In the genomic region with DNA sequence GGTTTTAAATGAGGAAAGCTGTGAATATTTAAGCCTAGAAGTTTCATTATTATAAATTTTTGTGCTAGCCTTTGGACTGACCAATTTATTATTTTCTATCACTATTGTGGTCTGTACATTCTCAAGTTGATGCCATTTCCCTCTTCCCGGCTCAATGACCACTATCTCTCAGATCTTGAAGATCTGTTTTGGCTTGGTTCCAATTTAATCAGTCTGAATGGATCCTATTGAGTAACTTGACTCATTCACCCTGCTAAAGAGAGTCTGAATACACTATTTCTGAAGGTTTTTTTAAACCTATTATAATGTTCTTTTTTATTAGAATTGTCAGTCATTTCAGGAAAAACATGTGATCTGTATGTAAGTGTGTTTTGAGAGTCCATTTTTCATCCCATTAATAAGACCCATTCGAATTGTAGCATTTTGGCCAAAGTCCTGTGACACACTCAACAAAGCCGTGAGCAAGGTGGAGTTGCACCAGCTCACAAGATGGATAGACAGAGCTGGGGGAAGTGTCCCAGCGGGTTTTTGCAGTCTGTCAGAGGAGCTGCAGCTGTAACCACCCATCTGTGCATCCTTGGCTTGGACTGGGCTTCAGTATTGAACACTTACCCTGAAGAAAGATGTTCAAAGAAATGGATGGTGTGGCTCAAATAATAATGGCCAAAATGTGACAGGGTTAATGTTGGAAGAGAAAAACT, we compare ENCODE assay signal across 1 cellular context.
TF ChIP-seq lines count a peak whose summit lies in the region.

No MANE protein-coding gene starts in this region.

TF ChIP-seq in SK-N-SH, 30 proteins besides CTCF, POLR2A, EP300 and RAD21 (continued from another document):
- TF ChIP-seq, protein P1, sequence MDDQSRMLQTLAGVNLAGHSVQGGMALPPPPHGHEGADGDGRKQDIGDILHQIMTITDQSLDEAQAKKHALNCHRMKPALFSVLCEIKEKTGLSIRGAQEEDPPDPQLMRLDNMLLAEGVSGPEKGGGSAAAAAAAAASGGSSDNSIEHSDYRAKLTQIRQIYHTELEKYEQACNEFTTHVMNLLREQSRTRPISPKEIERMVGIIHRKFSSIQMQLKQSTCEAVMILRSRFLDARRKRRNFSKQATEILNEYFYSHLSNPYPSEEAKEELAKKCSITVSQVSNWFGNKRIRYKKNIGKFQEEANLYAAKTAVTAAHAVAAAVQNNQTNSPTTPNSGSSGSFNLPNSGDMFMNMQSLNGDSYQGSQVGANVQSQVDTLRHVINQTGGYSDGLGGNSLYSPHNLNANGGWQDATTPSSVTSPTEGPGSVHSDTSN (IDR thresholded peaks at IDR 0.05) = peak; percentile 77
- TF ChIP-seq JUND (IDR thresholded peaks at IDR 0.05) = 0 out of 2 replicates have a peak, but pooled peaks have one; percentile 12
